ENCODE assay signal across 8 cellular contexts in genomic region chr7:97104719-97105129, GRCh38.
DNase-seq lines count a peak whose midpoint lies in the region; ATAC-seq and TF ChIP-seq lines count a peak whose summit lies in the region.

No MANE protein-coding gene starts in this region.

- DNase-seq in AG10803 (ENCODE audit: low read depth) = peak; percentile 62
- peak; percentile 86 for DNase-seq in NCI-H2227 (lab: John Stamatoyannopoulos, UW; ENCODE audit: unreplicated experiment)
- peak; percentile 81 to 84 for DNase-seq in cardiac fibroblast (ENCODE audit: low read depth in 2 of 2)
- DNase-seq in kidney glomerular epithelial cell (lab: John Stamatoyannopoulos, UW) = peak; percentile 81
- DNase-seq in stimulated activated CD4-positive, alpha-beta T cell treated with anti-CD3 and anti-CD28 coated beads, Interleukin-2, amount 100 ng/mL, for 4 hours (ENCODE audit: low read depth) = peak; percentile 26

- ATAC-seq in GM18907 (IDR thresholded peaks at IDR 0.05; ENCODE audit: unreplicated experiment) (peak; percentile 99), HG03135 (IDR thresholded peaks at IDR 0.05; ENCODE audit: unreplicated experiment) (peak; percentile 97)
- peak; percentile 69 to 77 for ATAC-seq in activated CD4-positive, CD25-positive, alpha-beta regulatory T cell treated with anti-CD3 and anti-CD28 coated beads, Interleukin-2, amount 50 U/mL, for 24 hours

- TF ChIP-seq CTCF in AG10803 (conservative IDR thresholded peaks at IDR 0.05; ENCODE audit: low read length) (peak; percentile 65), cardiac fibroblast (IDR thresholded peaks at IDR 0.05; ENCODE audit: low read depth, low read length) (peak; percentile 81)

- no peak overlapping the region for H3K4me3 ChIP-seq in AG10803 (ENCODE audit: low read length)
- H3K4me3 ChIP-seq in cardiac fibroblast (replicated peaks in 1 of 2; ENCODE audit: low read depth in 2 of 2, low read length in 2 of 2) = no peak overlapping the region

Comparison
In these comparisons a context has a peak if more than half of its experiments do, and no peak if none do; other contexts are left out.
1. DNase-seq: peak in every context shown above with its lines; median percentile 86 in NCI-H2227; 82 in cardiac fibroblast; 81 in kidney glomerular epithelial cell; 62 in AG10803; 26 in stimulated activated CD4-positive, alpha-beta T cell treated with anti-CD3 and anti-CD28 coated beads, Interleukin-2, amount 100 ng/mL, for 4 hours.